In genomic region chr11:9774109-9774508, GRCh38 we compare ENCODE assay signal across 17 cellular contexts.
DNase-seq lines count a peak whose midpoint lies in the region; ATAC-seq and TF ChIP-seq lines count a peak whose summit lies in the region.
"Had no signal": no experiment of that assay in that cellular context is flagged by ENCODE, and none has a peak within 500 bp of the region (broad histone marks: within the 10 kb centered on the region; RNA-seq: fewer than 3 reads in every experiment).

No MANE protein-coding gene starts in this region.

- ATAC-seq in GM21576 (IDR thresholded peaks at IDR 0.05; ENCODE audit: unreplicated experiment) (no peak), GM18873 (IDR thresholded peaks at IDR 0.05; ENCODE audit: low FRiP score, unreplicated experiment) (no peak), HG02763 (IDR thresholded peaks at IDR 0.05; ENCODE audit: unreplicated experiment) (no peak)
- ATAC-seq: GM12878 had no signal

- H3K36me3 ChIP-seq in left ventricle myocardium inferior = peaks cover 9% of the 10 kb centered on the region
- peaks cover under 1% of the 10 kb centered on the region for H3K36me3 ChIP-seq in right atrium auricular region
- H3K36me3 ChIP-seq in brain microvascular endothelial cell (replicated peaks) = no peaks in the 10 kb centered on the region

- DNase-seq in left ventricle myocardium inferior (no peak), right atrium auricular region (ENCODE audit: low spot score) (no peak), brain microvascular endothelial cell (no peak), HK-2 (ENCODE audit: unreplicated experiment) (no peak)
- DNase-seq: AML-193, DMS53, MM.1S, NCI-H1105 treated with DMSO at 0.1 percent for 48 hours, NCI-H187, PC-9 had no signal

- intact Hi-C loops in left ventricle myocardium inferior (cut with micrococcal nuclease) = no loop called here

- H3K4me1 ChIP-seq in left ventricle myocardium inferior = peaks cover 31% of the 10 kb centered on the region
- peaks cover 0 to 23% of the 10 kb centered on the region in 2 donors for H3K4me1 ChIP-seq in right atrium auricular region

- peak overlapping the region in 2 of 3 experiments; percentile 33 to 36 for H3K27ac Mint-ChIP-seq in nephron
- H3K27ac Mint-ChIP-seq: GM23338 had no signal

- H3K4me1 Mint-ChIP-seq in nephron = peaks cover 50% of the 10 kb centered on the region

- H3K9me3 Mint-ChIP-seq in nephron = no peaks in the 10 kb centered on the region
- H3K9me3 Mint-ChIP-seq: GM23338 had no signal

- in situ Hi-C loops in brain microvascular endothelial cell (cut with HindIII; ENCODE audit: low pct_ligation_motif_present, low sequenced_read_pairs) = no loop called here

- H3K27me3 Mint-ChIP-seq in nephron (ENCODE audit: low read depth) = no peaks in the 10 kb centered on the region

- H3K4me3 ChIP-seq in left ventricle myocardium inferior (no peak overlapping the region), right atrium auricular region (no peak overlapping the region), brain microvascular endothelial cell (ENCODE audit: low read depth, low read length) (no peak overlapping the region)
- H3K4me3 ChIP-seq: GM12878, GM23338, PC-9 had no signal

- no peak overlapping the region for H3K4me3 Mint-ChIP-seq in nephron
- H3K4me3 Mint-ChIP-seq: GM23338 had no signal

- H3K9me3 ChIP-seq in left ventricle myocardium inferior (replicated peaks) = no peaks in the 10 kb centered on the region
- H3K9me3 ChIP-seq in right atrium auricular region = no peaks in the 10 kb centered on the region

- TF ChIP-seq CTCF in left ventricle myocardium inferior (IDR thresholded peaks at IDR 0.05; ENCODE audit: borderline replicate concordance) (no peak), right atrium auricular region (IDR thresholded peaks at IDR 0.05) (no peak), brain microvascular endothelial cell (IDR thresholded peaks at IDR 0.05; ENCODE audit: low read depth, low read length, missing control alignments) (no peak), nephron (IDR thresholded peaks at IDR 0.05; ENCODE audit: unreplicated experiment in 3 of 3) (no peak)

- no peaks in the 10 kb centered on the region for H3K27me3 ChIP-seq in left ventricle myocardium inferior (ENCODE audit: low read depth)
- no peaks in the 10 kb centered on the region for H3K27me3 ChIP-seq in right atrium auricular region
- no peaks in the 10 kb centered on the region for H3K27me3 ChIP-seq in brain microvascular endothelial cell (replicated peaks)

- peak overlapping the region; percentile 43 for H3K27ac ChIP-seq in left ventricle myocardium inferior (replicated peaks)
- no peak overlapping the region for H3K27ac ChIP-seq in right atrium auricular region
- H3K27ac ChIP-seq in brain microvascular endothelial cell = peak overlapping the region; percentile 1
- H3K27ac ChIP-seq: KMS-11, PC-9 had no signal

- H3K36me3 Mint-ChIP-seq in nephron (ENCODE audit: low read depth) = peaks cover 28% of the 10 kb centered on the region

Comparison
In these comparisons a context has a peak if more than half of its experiments do, and no peak if none do; other contexts are left out.
1. H3K27ac ChIP-seq: peak in left ventricle myocardium inferior (single experiment) and brain microvascular endothelial cell (single experiment); none in right atrium auricular region (0 of 2).